ENCODE assay signal across 8 cellular contexts in genomic region chr1:110209715-110210603, GRCh38. TPM values are rescaled to one million over a fixed set of nuclear protein-coding genes. Genes with fewer than 3 reads are reported as not detected.
DNase-seq lines count a peak whose midpoint lies in the region; ATAC-seq and TF ChIP-seq lines count a peak whose summit lies in the region.

KCNC4 (plus strand) TSS chr1:110210314; CDS start chr1:110211500, 1,186 bp downstream.

- peak within 1 kb of the TSS; percentile 51 to 85 (median 71) for H3K4me3 ChIP-seq in dorsolateral prefrontal cortex
- H3K4me3 ChIP-seq in right lobe of liver = peak within 1 kb of the TSS; percentile 49 to 69 (median 58)

- DNase-seq in AML-193 (lab: John Stamatoyannopoulos, UW) (peak; percentile 82 to 84), NCI-H748 (lab: John Stamatoyannopoulos, UW; ENCODE audit: unreplicated experiment) (peak; percentile 93), dorsolateral prefrontal cortex (peak in 9 of 10 donors; percentile 44 to 87 (median 76)), right lobe of liver (peak; percentile 77 to 88 (median 87))
- peak; percentile 89 to 90 for DNase-seq in activated CD4-positive, alpha-beta T cell treated with anti-CD3 and anti-CD28 coated beads, Interleukin-2, amount 50 U/mL, for 48 hours
- DNase-seq in stimulated activated CD4-positive, alpha-beta T cell treated with anti-CD3 and anti-CD28 coated beads, Interleukin-4, amount 100 ng/mL, for 24 hours = peak; percentile 87

- H3K27me3 ChIP-seq in dorsolateral prefrontal cortex = peaks cover 0 to 9% (median 0%) of the 10 kb centered on the region in 45 donors
- H3K27me3 ChIP-seq in right lobe of liver = peaks cover 0 to 5% of the 10 kb centered on the region in 2 donors

- no peak for TF ChIP-seq POLR2A in right lobe of liver (IDR thresholded peaks at IDR 0.05)

- H3K27ac ChIP-seq in dorsolateral prefrontal cortex (peak within 1 kb of the TSS in 58 of 59 donors; percentile 43 to 94 (median 85)), right lobe of liver (peak within 1 kb of the TSS; percentile 47 to 63 (median 49))

- H3K36me3 ChIP-seq in right lobe of liver = no peaks in the 10 kb centered on the region

- intact Hi-C loops in dorsolateral prefrontal cortex (cut with DNase I) (loop anchor here (2.0 to 5.0 kb wide), 2 partner anchors 103 to 197 kb away; partner anchors contain the start of gene LAMTOR5 (in 1 of the 2)), right lobe of liver (cut with DNase I) (loop anchor here in 1 of 2 donors (10.0 kb wide), 1 partner anchor 255 kb away; no protein-coding TSS in a partner anchor)

- peak; percentile 79 for ATAC-seq in GM19043 (IDR thresholded peaks at IDR 0.05; ENCODE audit: low read depth, unreplicated experiment)
- ATAC-seq in HG03354 (IDR thresholded peaks at IDR 0.05; ENCODE audit: poor library complexity, severe bottlenecking, unreplicated experiment) = peak; percentile 84
- ATAC-seq in right lobe of liver = peak; percentile 76 to 81 (median 79)

- peak in 14 of 56 donors; percentile 6 to 39 (median 16) for TF ChIP-seq CTCF in dorsolateral prefrontal cortex (IDR thresholded peaks at IDR 0.05 in 54 of 56, conservative IDR thresholded peaks at IDR 0.05 in 2 of 56; ENCODE audit: low read depth in 1 of 56, partially characterized antibody in 56 of 56)
- no peak for TF ChIP-seq CTCF in right lobe of liver (IDR thresholded peaks at IDR 0.05)

- no peaks in the 10 kb centered on the region for H3K9me3 ChIP-seq in right lobe of liver

- WGBS in right lobe of liver (ENCODE audit: insufficient coverage, low coverage, low lambda C conversion rate, missing lambda C conversion rate) = 11% methylated on average over 20 of the region's 103 CpGs

- peaks cover 0 to 21% (median 0%) of the 10 kb centered on the region in 4 donors for H3K4me1 ChIP-seq in right lobe of liver

RNA-seq across cellular contexts. Expression of gene KCNC4, which starts in this region (rescaled TPM):
- total RNA-seq in dorsolateral prefrontal cortex (10 to 100 TPM; 16.2 to 73.4 (median 46.6) TPM), right lobe of liver (1 to 10 TPM in 4 of 6 experiments, under 1 TPM in 2; 0.37 to 4.4 (median 1.7) TPM)

Comparison
In these comparisons a context has a peak if more than half of its experiments do, and no peak if none do; other contexts are left out.
1. Peak in every context shown above with its lines: DNase-seq, ATAC-seq, H3K4me3 ChIP-seq and H3K27ac ChIP-seq.